Comparison of ENCODE assay signal across 6 cellular contexts in genomic region chr7:101154693-101155102, GRCh38. TPM values are rescaled to one million over a fixed set of nuclear protein-coding genes. Genes with fewer than 3 reads are reported as not detected.
A peak's percentile ranks its signal among the peaks of the same experiment; 100 is the strongest.
DNase-seq lines count a peak whose midpoint lies in the region; ATAC-seq, FAIRE-seq and TF ChIP-seq lines count a peak whose summit lies in the region.

No MANE protein-coding gene starts in this region.

- H3K36me3 ChIP-seq in WERI-Rb-1, result no peaks in the 10 kb centered on the region
- peaks cover 0 to 32% of the 10 kb centered on the region in 2 donors for H3K36me3 ChIP-seq in left lung

- peaks cover 6 to 8% of the 10 kb centered on the region in 2 donors for H3K4me1 ChIP-seq in left lung

- FAIRE-seq in HTR-8/SVneo (lab: Jason Lieb, UNC), result no peak

- peak overlapping the region; percentile 47 for H3K4me3 ChIP-seq in WERI-Rb-1 (ENCODE audit: low read depth, low read length)
- peak overlapping the region; percentile 92 to 98 for H3K4me3 ChIP-seq in left lung

- intact Hi-C loops in left lung (cut with DNase I), result no loop called here

- TF ChIP-seq CTCF in WERI-Rb-1 (IDR thresholded peaks at IDR 0.05; ENCODE audit: low read depth, low read length), result no peak
- no peak for TF ChIP-seq CTCF in left lung (IDR thresholded peaks at IDR 0.05)

- DNase-seq in NCI-H146 (lab: John Stamatoyannopoulos, UW) (peak; percentile 35), NCI-H146 treated with DMSO at 0.1 percent for 48 hours (lab: John Stamatoyannopoulos, UW; ENCODE audit: unreplicated experiment) (no peak), WERI-Rb-1 (no peak), left lung (no peak), HTR-8/SVneo (ENCODE audit: insufficient read length, low spot score) (no peak), EL (no peak)

- H3K27me3 ChIP-seq in WERI-Rb-1 (ENCODE audit: insufficient read depth, low read depth, severe bottlenecking) (peaks cover 73% of the 10 kb centered on the region), left lung (no peaks in the 10 kb centered on the region)

- H3K9me3 ChIP-seq in WERI-Rb-1 (ENCODE audit: severe bottlenecking) (peaks cover 5% of the 10 kb centered on the region), left lung (no peaks in the 10 kb centered on the region)

- ATAC-seq in left lung, result peak; percentile 60

- H3K27ac ChIP-seq in WERI-Rb-1 (no peak overlapping the region), left lung (peak overlapping the region in 1 of 2 donors; percentile 8)

RNA-seq across cellular contexts. Expression of gene AP1S1, which starts 0.4 kb away (rescaled TPM):
- total RNA-seq in left lung, result 10 to 100 TPM; 39.4 to 48.7 TPM

RNA-seq across cellular contexts. Expression of gene VGF, which starts 10.7 kb away (rescaled TPM):
- total RNA-seq in left lung, result not detected

RNA-seq across cellular contexts. Expression of gene NAT16, which starts 25.4 kb away (rescaled TPM):
- total RNA-seq in left lung, result not detected

RNA-seq across cellular contexts. Expression of gene SERPINE1, which starts 27.8 kb away (rescaled TPM):
- total RNA-seq in left lung, result 10 to 100 TPM; 59.4 to 80.5 TPM

RNA-seq across cellular contexts. Expression of gene MOGAT3, which starts 46.1 kb away (rescaled TPM):
- not detected for total RNA-seq in left lung
